Comparison of ENCODE assay signal across 15 cellular contexts in genomic region chr2:121532894-121533293, GRCh38. TPM values are rescaled to one million over a fixed set of nuclear protein-coding genes. Genes with fewer than 3 reads are reported as not detected.
DNase-seq lines count a peak whose midpoint lies in the region; ATAC-seq and TF ChIP-seq lines count a peak whose summit lies in the region.
"Had no signal": no experiment of that assay in that cellular context is flagged by ENCODE, and none has a peak within 500 bp of the region (broad histone marks: within the 10 kb centered on the region; RNA-seq: fewer than 3 reads in every experiment).

No MANE protein-coding gene starts in this region.

- peak overlapping the region; percentile 34 for H3K27ac Mint-ChIP-seq in activated CD4-positive, alpha-beta T cell treated with anti-CD3 and anti-CD28 coated beads, Interleukin-2, amount 10 ng/mL, durations not matched to agents 24 days and 14 days
- H3K27ac Mint-ChIP-seq in HFFc6, result no peak overlapping the region

- DNase-seq in activated CD4-positive, alpha-beta T cell treated with anti-CD3 and anti-CD28 coated beads, Interleukin-2, amount 10 ng/mL, durations not matched to agents 24 days and 14 days, result no peak
- DNase-seq in activated CD4-positive, alpha-beta T cell treated with anti-CD3 and anti-CD28 coated beads for 4 hours, result no peak
- DNase-seq in NCI-H510A (lab: John Stamatoyannopoulos, UW) (peak; percentile 38), dermis blood vessel endothelial cell (peak; percentile 36), smooth muscle cell (lab: John Stamatoyannopoulos, UW; ENCODE audit: unreplicated experiment) (no peak), HFFc6 (no peak)
- DNase-seq in stimulated activated CD4-positive, alpha-beta T cell treated with anti-CD3 and anti-CD28 coated beads, Interleukin-12 subunit alpha, Interleukin-12 subunit beta, amount 100 ng/mL, for 4 hours, result no peak
- DNase-seq: activated gamma-delta T cell; effector memory CD8-positive, alpha-beta T cell; NCI-H1930; stimulated activated naive CD4-positive, alpha-beta T cell; T-helper 9 cell had no signal

- 63% methylated on average over 6 of the region's 6 CpGs for WGBS in smooth muscle cell (ENCODE audit: low lambda C conversion rate)

- H2AFZ ChIP-seq in smooth muscle cell (ENCODE audit: low read depth), result no peak overlapping the region

- no peaks in the 10 kb centered on the region for H3K27me3 ChIP-seq in smooth muscle cell (ENCODE audit: low read depth)

- ATAC-seq in HG02884 (IDR thresholded peaks at IDR 0.05; ENCODE audit: unreplicated experiment), result no peak
- ATAC-seq: effector memory CD8-positive, alpha-beta T cell; left lobe of liver had no signal

- peak overlapping the region; percentile 14 for H3K9ac ChIP-seq in smooth muscle cell (ENCODE audit: low read depth)

- TF ChIP-seq CTCF in smooth muscle cell (IDR thresholded peaks at IDR 0.05; ENCODE audit: borderline replicate concordance, insufficient read depth, poor library complexity, severe bottlenecking), result no peak
- TF ChIP-seq CTCF in HFFc6 (IDR thresholded peaks at IDR 0.05), result no peak

- H3K79me2 ChIP-seq in smooth muscle cell (ENCODE audit: low read depth), result peaks cover 54% of the 10 kb centered on the region

- H3K27ac ChIP-seq in smooth muscle cell (ENCODE audit: low read depth), result peak overlapping the region; percentile 100

- H3K4me2 ChIP-seq in smooth muscle cell, result peak overlapping the region; percentile 76

- intact Hi-C loops in activated CD4-positive, alpha-beta T cell treated with anti-CD3 and anti-CD28 coated beads, Interleukin-2, amount 10 ng/mL, durations not matched to agents 24 days and 14 days (cut with micrococcal nuclease), result no loop called here

- peaks cover 9% of the 10 kb centered on the region for H3K36me3 Mint-ChIP-seq in activated CD4-positive, alpha-beta T cell treated with anti-CD3 and anti-CD28 coated beads, Interleukin-2, amount 10 ng/mL, durations not matched to agents 24 days and 14 days (ENCODE audit: low read depth)
- H3K36me3 Mint-ChIP-seq in HFFc6 (ENCODE audit: low read depth), result no peaks in the 10 kb centered on the region

- peaks cover 46% of the 10 kb centered on the region for H3K4me1 Mint-ChIP-seq in activated CD4-positive, alpha-beta T cell treated with anti-CD3 and anti-CD28 coated beads, Interleukin-2, amount 10 ng/mL, durations not matched to agents 24 days and 14 days
- H3K4me1 Mint-ChIP-seq in HFFc6 (ENCODE audit: low read depth), result peaks cover 42% of the 10 kb centered on the region

- H3F3A ChIP-seq in smooth muscle cell (ENCODE audit: low read depth), result peaks cover 10% of the 10 kb centered on the region

- H3K9me3 ChIP-seq in smooth muscle cell (replicated peaks; ENCODE audit: low read depth), result no peaks in the 10 kb centered on the region

- H3K4me3 Mint-ChIP-seq in activated CD4-positive, alpha-beta T cell treated with anti-CD3 and anti-CD28 coated beads, Interleukin-2, amount 10 ng/mL, durations not matched to agents 24 days and 14 days, result no peak overlapping the region
- no peak overlapping the region for H3K4me3 Mint-ChIP-seq in HFFc6
- H3K4me3 Mint-ChIP-seq: effector memory CD8-positive, alpha-beta T cell had no signal

- H3K4me1 ChIP-seq in smooth muscle cell (ENCODE audit: low read depth), result peaks cover 18% of the 10 kb centered on the region

- H3K4me3 ChIP-seq in smooth muscle cell, result no peak overlapping the region
- H3K4me3 ChIP-seq: skin epidermis had no signal

- no peaks in the 10 kb centered on the region for H3K36me3 ChIP-seq in smooth muscle cell (ENCODE audit: low read depth)

- no peaks in the 10 kb centered on the region for H3K27me3 Mint-ChIP-seq in activated CD4-positive, alpha-beta T cell treated with anti-CD3 and anti-CD28 coated beads, Interleukin-2, amount 10 ng/mL, durations not matched to agents 24 days and 14 days
- H3K27me3 Mint-ChIP-seq in HFFc6 (ENCODE audit: insufficient read depth), result peaks cover 16% of the 10 kb centered on the region
- H3K27me3 Mint-ChIP-seq: effector memory CD8-positive, alpha-beta T cell had no signal

- H4K20me1 ChIP-seq in smooth muscle cell (ENCODE audit: low read depth), result peaks cover 76% of the 10 kb centered on the region

- no peaks in the 10 kb centered on the region for H3K9me3 Mint-ChIP-seq in activated CD4-positive, alpha-beta T cell treated with anti-CD3 and anti-CD28 coated beads, Interleukin-2, amount 10 ng/mL, durations not matched to agents 24 days and 14 days
- H3K9me3 Mint-ChIP-seq in HFFc6, result peaks cover 7% of the 10 kb centered on the region
- H3K9me3 Mint-ChIP-seq: effector memory CD8-positive, alpha-beta T cell had no signal

RNA-seq across cellular contexts. Expression of gene RNU4ATAC, which starts 2.2 kb away (rescaled TPM):
- not detected in 2 replicates for total RNA-seq in activated CD4-positive, alpha-beta T cell treated with anti-CD3 and anti-CD28 coated beads, Interleukin-2, amount 10 ng/mL, durations not matched to agents 24 days and 14 days
- total RNA-seq in dermis blood vessel endothelial cell (under 0.01 TPM in 1 of 2 replicates, not detected in the other), smooth muscle cell (not detected in 2 replicates)
- polyA plus RNA-seq in smooth muscle cell, result 13.5 and 20.4 TPM in 2 replicates
- not detected for total RNA-seq in HFFc6 (2021; fragmentation: NEBNext Ultra II Directional; extraction: Animal tissue kit (Norgen Biotek cat#: 25700))
- total RNA-seq: left lobe of liver had no signal

Comparison
In these comparisons a context has a peak if more than half of its experiments do, and no peak if none do; other contexts are left out.
1. DNase-seq: peak in NCI-H510A (single experiment) and dermis blood vessel endothelial cell (single experiment); none in activated CD4-positive, alpha-beta T cell treated with anti-CD3 and anti-CD28 coated beads, Interleukin-2, amount 10 ng/mL, durations not matched to agents 24 days and 14 days (single experiment), activated CD4-positive, alpha-beta T cell treated with anti-CD3 and anti-CD28 coated beads for 4 hours (0 of 2), smooth muscle cell (single experiment), stimulated activated CD4-positive, alpha-beta T cell treated with anti-CD3 and anti-CD28 coated beads, Interleukin-12 subunit alpha, Interleukin-12 subunit beta, amount 100 ng/mL, for 4 hours (single experiment) and HFFc6 (single experiment).